17 cellular contexts compared by ENCODE assay signal in genomic region chr16:31377210-31377903, GRCh38. TPM values are rescaled to one million over a fixed set of nuclear protein-coding genes. Genes with fewer than 3 reads are reported as not detected.
DNase-seq lines count a peak whose midpoint lies in the region; ATAC-seq and TF ChIP-seq lines count a peak whose summit lies in the region.
"Had no signal": no experiment of that assay in that cellular context is flagged by ENCODE, and none has a peak within 500 bp of the region (broad histone marks: within the 10 kb centered on the region; RNA-seq: fewer than 3 reads in every experiment).

No MANE protein-coding gene starts in this region.

- peaks cover 3% of the 10 kb centered on the region for H3K27me3 Mint-ChIP-seq in activated T-cell treated with anti-CD3 and anti-CD28 coated beads, Interleukin-2, amount 50 U/mL, for 24 hours
- peaks cover 0 to 10% of the 10 kb centered on the region in 2 donors for H3K27me3 Mint-ChIP-seq in effector memory CD8-positive, alpha-beta T cell
- H3K27me3 Mint-ChIP-seq in natural killer cell (ENCODE audit: low read depth in 2 of 2), result peaks cover 0 to 6% of the 10 kb centered on the region in 2 donors

- intact Hi-C loops in natural killer cell (cut with micrococcal nuclease), result no loop called here

- no peaks in the 10 kb centered on the region for H3K9me3 Mint-ChIP-seq in activated T-cell treated with anti-CD3 and anti-CD28 coated beads, Interleukin-2, amount 50 U/mL, for 24 hours
- H3K9me3 Mint-ChIP-seq in effector memory CD8-positive, alpha-beta T cell, result peaks cover 0 to 1% of the 10 kb centered on the region in 2 donors
- no peaks in the 10 kb centered on the region for H3K9me3 Mint-ChIP-seq in natural killer cell

- H3K36me3 Mint-ChIP-seq in activated T-cell treated with anti-CD3 and anti-CD28 coated beads, Interleukin-2, amount 50 U/mL, for 24 hours (ENCODE audit: low read depth), result no peaks in the 10 kb centered on the region
- H3K36me3 Mint-ChIP-seq in effector memory CD8-positive, alpha-beta T cell (ENCODE audit: insufficient read depth), result peaks cover 8% of the 10 kb centered on the region
- no peaks in the 10 kb centered on the region for H3K36me3 Mint-ChIP-seq in natural killer cell
- H3K36me3 Mint-ChIP-seq: CD4-positive, alpha-beta memory T cell had no signal

- H3K27ac Mint-ChIP-seq in activated T-cell treated with anti-CD3 and anti-CD28 coated beads, Interleukin-2, amount 50 U/mL, for 24 hours, result peak overlapping the region; percentile 34
- H3K27ac Mint-ChIP-seq in effector memory CD8-positive, alpha-beta T cell, result peak overlapping the region in 1 of 2 donors; percentile 87
- peak overlapping the region in 1 of 2 donors; percentile 61 for H3K27ac Mint-ChIP-seq in natural killer cell

- ATAC-seq in effector memory CD8-positive, alpha-beta T cell (replicated peaks), result peak; percentile 87
- ATAC-seq in natural killer cell (peak; percentile 57 to 86 (median 77)), GM18909 (IDR thresholded peaks at IDR 0.05; ENCODE audit: poor library complexity, unreplicated experiment) (no peak), HG03135 (IDR thresholded peaks at IDR 0.05; ENCODE audit: unreplicated experiment) (no peak)
- ATAC-seq: K562 had no signal

- TF ChIP-seq CTCF in natural killer cell (IDR thresholded peaks at IDR 0.05), result no peak

- no peak for DNase-seq in activated T-cell treated with anti-CD3 and anti-CD28 coated beads, Interleukin-2, amount 50 U/mL, for 24 hours
- DNase-seq in activated T-cell treated with anti-CD3 and anti-CD28 coated beads for 4 hours (no peak), natural killer cell (peak; percentile 50), GM19238 (ENCODE audit: insufficient read length, low spot score) (no peak), NCI-H1417 (lab: John Stamatoyannopoulos, UW) (no peak)
- DNase-seq in effector memory CD8-positive, alpha-beta T cell, result no peak
- DNase-seq: CD4-positive, alpha-beta memory T cell; DMS79; HCEC 1CT; MV-4-11; NCI-H1436; NCI-H2029 treated with DMSO at 0.1 percent for 48 hours; NCI-H524 had no signal

- no peak overlapping the region for H3K4me3 Mint-ChIP-seq in activated T-cell treated with anti-CD3 and anti-CD28 coated beads, Interleukin-2, amount 50 U/mL, for 24 hours
- H3K4me3 Mint-ChIP-seq in effector memory CD8-positive, alpha-beta T cell, result peak overlapping the region; percentile 48 to 57
- peak overlapping the region; percentile 67 for H3K4me3 Mint-ChIP-seq in natural killer cell
- H3K4me3 Mint-ChIP-seq: CD4-positive, alpha-beta memory T cell had no signal

- peaks cover 1% of the 10 kb centered on the region for H3K4me1 Mint-ChIP-seq in activated T-cell treated with anti-CD3 and anti-CD28 coated beads, Interleukin-2, amount 50 U/mL, for 24 hours (ENCODE audit: low read depth)
- peaks cover 15 to 16% of the 10 kb centered on the region in 2 donors for H3K4me1 Mint-ChIP-seq in effector memory CD8-positive, alpha-beta T cell (ENCODE audit: low read depth in 2 of 2)
- peaks cover 22 to 24% of the 10 kb centered on the region in 2 donors for H3K4me1 Mint-ChIP-seq in natural killer cell

RNA-seq across cellular contexts. Expression of gene ITGAD, which starts 15.8 kb away (rescaled TPM):
- 1 to 10 TPM; 1.0 to 2.9 (median 2.2) TPM for total RNA-seq in natural killer cell
- total RNA-seq: A172; CD4-positive, alpha-beta memory T cell; K562 had no signal

RNA-seq across cellular contexts. Expression of gene ITGAX, which starts 22.4 kb away (rescaled TPM):
- 100 to 1,000 TPM; 224 to 249 (median 233) TPM for total RNA-seq in natural killer cell

RNA-seq across cellular contexts. Expression of gene COX6A2, which starts 50.8 kb away (rescaled TPM):
- total RNA-seq in natural killer cell, result not detected
- total RNA-seq: A172; CD4-positive, alpha-beta memory T cell; K562 had no signal

Comparison
In these comparisons a context has a peak if more than half of its experiments do, and no peak if none do; other contexts are left out.
1. ATAC-seq: peak in effector memory CD8-positive, alpha-beta T cell (single experiment) and natural killer cell (3 of 3); none in GM18909 (single experiment) and HG03135 (single experiment).